In the genomic region with DNA sequence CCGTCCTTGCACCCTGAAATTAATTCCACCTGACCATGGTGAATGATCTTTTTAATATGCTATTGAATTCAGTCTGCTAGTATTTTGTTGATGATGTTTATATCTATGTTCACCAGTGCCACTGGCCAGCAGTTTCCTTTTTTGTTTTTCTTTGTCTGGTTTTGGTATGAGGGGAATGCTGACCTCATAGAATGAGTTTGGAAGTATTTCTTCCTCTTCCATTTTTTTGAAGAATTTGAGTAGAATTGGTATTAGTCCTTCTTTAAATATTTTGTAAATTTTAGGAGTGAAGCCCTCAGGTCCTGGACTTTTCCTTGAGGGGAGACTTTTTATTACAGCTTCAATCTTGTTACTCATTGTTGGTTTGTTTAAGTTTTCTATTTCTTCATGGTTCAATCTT, we compare ENCODE assay signal across 36 cellular contexts.
DNase-seq lines count a peak whose midpoint lies in the region; ATAC-seq and TF ChIP-seq lines count a peak whose summit lies in the region.
"Had no signal": no experiment of that assay in that cellular context is flagged by ENCODE, and none has a peak within 500 bp of the region (broad histone marks: within the 10 kb centered on the region; RNA-seq: fewer than 3 reads in every experiment).

No MANE protein-coding gene starts in this region.

- peaks cover 16% of the 10 kb centered on the region for H3K4me1 Mint-ChIP-seq in CD4-positive, alpha-beta T cell (ENCODE audit: low read depth)
- H3K4me1 Mint-ChIP-seq: natural killer cell had no signal

- intact Hi-C loops in IMR-90 (cut with micrococcal nuclease), result no loop called here
- intact Hi-C loops in CD4-positive, alpha-beta T cell (cut with DNase I, micrococcal nuclease), result no loop called here

- no peak for TF ChIP-seq RAD21 in IMR-90 (IDR thresholded peaks at IDR 0.05; ENCODE audit: low read length)

- H3K27ac ChIP-seq in IMR-90 (ENCODE audit: insufficient read depth, low read length), result no peak overlapping the region
- no peak overlapping the region for H3K27ac ChIP-seq in CD4-positive, alpha-beta T cell (ENCODE audit: low read depth, low read length)
- H3K27ac ChIP-seq: HL-60, skin epidermis, VCaP had no signal

- peak overlapping the region; percentile 47; the same call in 1 of the 2 replicates for H2BK120ac ChIP-seq in IMR-90 (ENCODE audit: low read depth, low read length)

- no CpG with 5 or more reads among the region's 1 CpG for WGBS in IMR-90 (ENCODE audit: extremely low coverage in 2 of 2, insufficient read length in 1 of 2), 2 experiments

- peaks cover 6% of the 10 kb centered on the region for H3K4me1 ChIP-seq in IMR-90 (ENCODE audit: control insufficient read depth, insufficient read depth, low read length)

- POLR2A ChIA-PET in IMR-90 (lab: Charles Lee; ENCODE audit: unreplicated experiment), result no interaction called here
- POLR2A ChIA-PET in CD4-positive, alpha-beta T cell (lab: Charles Lee), result no interaction called here

- H3K4me3 ChIP-seq in IMR-90 (ENCODE audit: insufficient read depth, low read depth, low read length), result no peak overlapping the region
- H3K4me3 ChIP-seq in cardiac fibroblast (replicated peaks in 1 of 2; ENCODE audit: low read depth in 2 of 2, low read length in 2 of 2), result no peak overlapping the region
- H3K4me3 ChIP-seq in foreskin fibroblast (ENCODE audit: low read depth in 1 of 2, low read length in 2 of 2), result no peak overlapping the region
- H3K4me3 ChIP-seq: lung, skin epidermis had no signal

- DNase-seq in AG09319 (ENCODE audit: extremely low read depth, low read depth), result peak; percentile 14
- peak; percentile 53 for DNase-seq in IMR-90
- DNase-seq in cardiac fibroblast (ENCODE audit: low read depth in 2 of 2), result peak; percentile 23 to 73
- peak; percentile 26 to 60 for DNase-seq in foreskin fibroblast
- no peak for DNase-seq in HT-29 (ENCODE audit: low spot score)
- DNase-seq in CD4-positive, alpha-beta T cell, result no peak
- DNase-seq in ureter (ENCODE audit: low spot score), result no peak
- DNase-seq: activated CD4-positive, alpha-beta T cell treated with anti-CD3 and anti-CD28 coated beads for 36 hours; activated CD8-positive, alpha-beta T cell treated with anti-CD3 and anti-CD28 coated beads, Interleukin-2, amount 10 ng/mL, durations not matched to agents 7 days and 5 days; activated naive CD4-positive, alpha-beta T cell treated with anti-CD3 and anti-CD28 coated beads, Interleukin-2, amount 50 U/mL, for 16 hours; amniotic stem cell; caudate nucleus; CD8-positive, alpha-beta T cell; DMS 273 treated with DMSO at 0.1 percent for 48 hours; H7; hippocampal formation; left cardiac atrium; natural killer cell; NCI-H1436; NCI-H446; NCI-H748 treated with DMSO at 0.1 percent for 48 hours; nucleus accumbens; SHP77; stimulated activated naive B cell treated with anti-CD40 and anti-IgM and Interleukin-4, amounts not matched to agents 10 μg/mL and 1 μg/mL and 100 μg/mL, for 72 hours; substantia nigra; SW 1271; T1000 had no signal

- H2AK5ac ChIP-seq in IMR-90 (ENCODE audit: low read depth, low read length), result no peak overlapping the region

- H3K36me3 ChIP-seq in IMR-90 (ENCODE audit: control insufficient read depth, insufficient read depth, low read length), result no peaks in the 10 kb centered on the region

- CTCF ChIA-PET in IMR-90 (lab: Yijun Ruan, JAX), result no interaction called here
- CTCF ChIA-PET in CD4-positive, alpha-beta T cell (lab: Charles Lee), result no interaction called here

- dilution Hi-C loops in IMR-90 (cut with HindIII; ENCODE audit: low sequenced_read_pairs, unreplicated experiment), result no loop called here

- H3K36me3 Mint-ChIP-seq in CD4-positive, alpha-beta T cell (ENCODE audit: low read depth), result no peaks in the 10 kb centered on the region
- H3K36me3 Mint-ChIP-seq: CD8-positive, alpha-beta T cell; natural killer cell; type B pancreatic cell had no signal

- no peaks in the 10 kb centered on the region for H3K9me3 Mint-ChIP-seq in CD4-positive, alpha-beta T cell
- H3K9me3 Mint-ChIP-seq: activated T-helper 2 cell treated with anti-CD3 and anti-CD28 coated beads, Interferon-gamma antibody, Interleukin-2, Interleukin-4, amounts not matched to agents 10 μg/mL and 5 μg/mL and 100 μg/mL, durations not matched to agents 14 hours and 24 hours and 36 hours; dendritic cell treated with granulocyte-macrophage colony-stimulating factor and Interleukin-4, amounts not matched to agents 40 ng/mL and 50 ng/mL, for 4 days; type B pancreatic cell had no signal

- no peak overlapping the region for H3K18ac ChIP-seq in IMR-90 (ENCODE audit: low read depth, low read length)

- in situ Hi-C loops in IMR-90 (cut with MboI; ENCODE audit: low sequenced_read_pairs), result loop anchor here (10.0 kb wide), 1 partner anchor 481 kb away; no protein-coding TSS in a partner anchor

- no peaks in the 10 kb centered on the region for H3K9me3 ChIP-seq in IMR-90 (ENCODE audit: control insufficient read depth, insufficient read depth, low read length)
- no peaks in the 10 kb centered on the region for H3K9me3 ChIP-seq in CD4-positive, alpha-beta T cell (ENCODE audit: control insufficient read depth, low read length)

- peak overlapping the region; percentile 44 for H2BK5ac ChIP-seq in IMR-90 (ENCODE audit: low read depth, low read length, poor library complexity, severe bottlenecking)

- BruUV-seq in IMR-90 (replicated peaks; lab: Mats Ljungman, UMichigan), result no TSS peak

- no peak overlapping the region; the same call in 1 of the 2 replicates for H3K4me2 ChIP-seq in IMR-90 (ENCODE audit: low read depth, low read length)

- no peak overlapping the region for H2AK9ac ChIP-seq in IMR-90 (replicated peaks; ENCODE audit: low read depth, low read length, poor library complexity)

- no peak overlapping the region for H2BK20ac ChIP-seq in IMR-90 (ENCODE audit: low read depth, low read length)

- no peak overlapping the region for H3K14ac ChIP-seq in IMR-90 (replicated peaks; ENCODE audit: low read depth, low read length)

- no peak overlapping the region for H3K56ac ChIP-seq in IMR-90 (ENCODE audit: extremely low read depth, insufficient read depth, low read length)

- H3K9ac ChIP-seq in IMR-90 (ENCODE audit: low read depth, low read length), result no peak overlapping the region

- H4K5ac ChIP-seq in IMR-90 (ENCODE audit: low read depth, low read length), result no peak overlapping the region

- TF ChIP-seq CTCF in AG09319 (IDR thresholded peaks at IDR 0.05; ENCODE audit: low read depth, low read length), result no peak
- no peak for TF ChIP-seq CTCF in IMR-90 (conservative IDR thresholded peaks at IDR 0.05; ENCODE audit: low read depth, low read length)
- no peak for TF ChIP-seq CTCF in cardiac fibroblast (IDR thresholded peaks at IDR 0.05; ENCODE audit: low read depth, low read length)
- no peak for TF ChIP-seq CTCF in foreskin fibroblast (IDR thresholded peaks at IDR 0.05; ENCODE audit: low read depth, low read length)
- TF ChIP-seq CTCF in CD4-positive, alpha-beta T cell (IDR thresholded peaks at IDR 0.05), result no peak

- H3K27me3 ChIP-seq in IMR-90 (ENCODE audit: control insufficient read depth, insufficient read depth, low read length), result no peaks in the 10 kb centered on the region
- no peaks in the 10 kb centered on the region for H3K27me3 ChIP-seq in CD4-positive, alpha-beta T cell (ENCODE audit: control insufficient read depth, insufficient read depth, low read length)

- no peak overlapping the region for H3K4me3 Mint-ChIP-seq in CD4-positive, alpha-beta T cell
- H3K4me3 Mint-ChIP-seq: activated CD4-positive, alpha-beta T cell treated with anti-CD3 and anti-CD28 coated beads for 36 hours; activated CD8-positive, alpha-beta T cell treated with anti-CD3 and anti-CD28 coated beads, Interleukin-2, amount 10 ng/mL, durations not matched to agents 7 days and 5 days; CD8-positive, alpha-beta T cell; dendritic cell treated with granulocyte-macrophage colony-stimulating factor and Interleukin-4, amounts not matched to agents 40 ng/mL and 50 ng/mL, for 4 days; natural killer cell; stimulated activated naive B cell treated with anti-CD40 and anti-IgM and Interleukin-4, amounts not matched to agents 10 μg/mL and 1 μg/mL and 100 μg/mL, for 72 hours; type B pancreatic cell had no signal

- H4K8ac ChIP-seq in IMR-90 (ENCODE audit: low read depth in 2 of 2, low read length in 2 of 2), result no peak overlapping the region

- no peaks in the 10 kb centered on the region for H3K27me3 Mint-ChIP-seq in CD4-positive, alpha-beta T cell
- H3K27me3 Mint-ChIP-seq: dendritic cell treated with granulocyte-macrophage colony-stimulating factor and Interleukin-4, amounts not matched to agents 40 ng/mL and 50 ng/mL, for 4 days; stimulated activated naive B cell treated with anti-CD40 and anti-IgM and Interleukin-4, amounts not matched to agents 10 μg/mL and 1 μg/mL and 100 μg/mL, for 72 hours; type B pancreatic cell had no signal

- peaks cover 8% of the 10 kb centered on the region; the same call in 1 of the 2 replicates for H3K9me1 ChIP-seq in IMR-90 (ENCODE audit: insufficient read depth, low read length)

- H3K27ac Mint-ChIP-seq in CD4-positive, alpha-beta T cell, result no peak overlapping the region
- H3K27ac Mint-ChIP-seq: activated CD4-positive, alpha-beta T cell treated with anti-CD3 and anti-CD28 coated beads for 36 hours; activated CD8-positive, alpha-beta T cell treated with anti-CD3 and anti-CD28 coated beads, Interleukin-2, amount 10 ng/mL, durations not matched to agents 7 days and 5 days; activated T-helper 2 cell treated with anti-CD3 and anti-CD28 coated beads, Interferon-gamma antibody, Interleukin-2, Interleukin-4, amounts not matched to agents 10 μg/mL and 5 μg/mL and 100 μg/mL, durations not matched to agents 14 hours and 24 hours and 36 hours; CD8-positive, alpha-beta T cell; dendritic cell treated with granulocyte-macrophage colony-stimulating factor and Interleukin-4, amounts not matched to agents 40 ng/mL and 50 ng/mL, for 4 days; natural killer cell; stimulated activated naive B cell treated with anti-CD40 and anti-IgM and Interleukin-4, amounts not matched to agents 10 μg/mL and 1 μg/mL and 100 μg/mL, for 72 hours; type B pancreatic cell had no signal

- no peak for TF ChIP-seq POLR2A in IMR-90 (IDR thresholded peaks at IDR 0.05; ENCODE audit: low read depth, low read length)

- ATAC-seq in IMR-90 (ENCODE audit: low read depth) (peak; percentile 72), HG03196 (IDR thresholded peaks at IDR 0.05; ENCODE audit: unreplicated experiment) (no peak)
- ATAC-seq in CD4-positive, alpha-beta T cell (ENCODE audit: poor library complexity), result no peak
- ATAC-seq: activated CD4-positive, alpha-beta T cell treated with anti-CD3 and anti-CD28 coated beads for 36 hours; activated CD8-positive, alpha-beta T cell treated with anti-CD3 and anti-CD28 coated beads, Interleukin-2, amount 10 ng/mL, durations not matched to agents 7 days and 5 days; CD8-positive, alpha-beta T cell; left cardiac atrium; natural killer cell; Panc1; stimulated activated naive B cell treated with anti-CD40 and anti-IgM and Interleukin-4, amounts not matched to agents 10 μg/mL and 1 μg/mL and 100 μg/mL, for 72 hours had no signal

- H2AFZ ChIP-seq in IMR-90 (replicated peaks; ENCODE audit: low read length, poor library complexity), result no peak overlapping the region

- no peak overlapping the region for H3K23ac ChIP-seq in IMR-90 (ENCODE audit: low read depth, low read length)

- no peak overlapping the region for H4K91ac ChIP-seq in IMR-90 (ENCODE audit: insufficient read depth, low read depth, low read length)

- no peak overlapping the region for H3K4ac ChIP-seq in IMR-90 (ENCODE audit: low read depth, low read length)

- no peak overlapping the region for H2BK15ac ChIP-seq in IMR-90 (ENCODE audit: low read depth, low read length)

- no peaks in the 10 kb centered on the region for H3K79me1 ChIP-seq in IMR-90 (ENCODE audit: low read depth in 1 of 2, low read length in 2 of 2)

- no peaks in the 10 kb centered on the region for H4K20me1 ChIP-seq in IMR-90 (ENCODE audit: insufficient read depth, low read length)

Comparison
In these comparisons a context has a peak if more than half of its experiments do, and no peak if none do; other contexts are left out.
1. DNase-seq: peak in AG09319 (single experiment), IMR-90 (single experiment), cardiac fibroblast (2 of 2) and foreskin fibroblast (2 of 2); none in HT-29 (single experiment), CD4-positive, alpha-beta T cell (0 of 10) and ureter (single experiment).